10 cellular contexts compared by ENCODE assay signal in genomic region chr19:41869374-41869955, GRCh38. TPM values are rescaled to one million over a fixed set of nuclear protein-coding genes. Genes with fewer than 3 reads are reported as not detected.
A peak's percentile ranks its signal among the peaks of the same experiment; 100 is the strongest.
DNase-seq lines count a peak whose midpoint lies in the region; ATAC-seq, FAIRE-seq and TF ChIP-seq lines count a peak whose summit lies in the region.
"Had no signal": no experiment of that assay in that cellular context is flagged by ENCODE, and none has a peak within 500 bp of the region (broad histone marks: within the 10 kb centered on the region; RNA-seq: fewer than 3 reads in every experiment).

No MANE protein-coding gene starts in this region.

- TF ChIP-seq CTCF in HepG2 (CRISPR knock-in tag; IDR thresholded peaks at IDR 0.05) (no peak), right lobe of liver (IDR thresholded peaks at IDR 0.05) (no peak), upper lobe of right lung (IDR thresholded peaks at IDR 0.05) (no peak), left lung (IDR thresholded peaks at IDR 0.05) (no peak), Calu3 (IDR thresholded peaks at IDR 0.05; ENCODE audit: unreplicated experiment) (no peak)

- 90% methylated on average over 10 of the region's 13 CpGs for WGBS in HepG2 (ENCODE audit: low lambda C conversion rate)
- 92% methylated on average over 6 of the region's 13 CpGs for WGBS in right lobe of liver (ENCODE audit: insufficient coverage, low coverage, low lambda C conversion rate, missing lambda C conversion rate)

- H3K27me3 ChIP-seq in HepG2 (ENCODE audit: control insufficient read depth in 1 of 2, insufficient read depth in 2 of 2, low read length in 2 of 2) (no peaks in the 10 kb centered on the region), right lobe of liver (no peaks in the 10 kb centered on the region), upper lobe of right lung (no peaks in the 10 kb centered on the region), left lung (no peaks in the 10 kb centered on the region)

- H3K4me3 ChIP-seq in HepG2 (replicated peaks in 1 of 3; ENCODE audit: insufficient read depth in 1 of 3, low read depth in 2 of 3, low read length in 3 of 3) (no peak overlapping the region), right lobe of liver (no peak overlapping the region), upper lobe of right lung (no peak overlapping the region), left lung (no peak overlapping the region)

- no peaks in the 10 kb centered on the region for H3K27me3 Mint-ChIP-seq in activated naive CD8-positive, alpha-beta T cell
- H3K27me3 Mint-ChIP-seq in Calu3 (ENCODE audit: unreplicated experiment): no peaks in the 10 kb centered on the region

- H3K27ac ChIP-seq in HepG2 (ENCODE audit: extremely low read length, insufficient read depth, low read length): no peak overlapping the region
- H3K27ac ChIP-seq in right lobe of liver: no peak overlapping the region
- peak overlapping the region; percentile 42 for H3K27ac ChIP-seq in upper lobe of right lung
- peak overlapping the region in 1 of 2 donors; percentile 13 for H3K27ac ChIP-seq in left lung

- no peak overlapping the region for H3K9ac ChIP-seq in HepG2 (ENCODE audit: insufficient read depth, low read depth, low read length)

- TF ChIP-seq EP300 in HepG2 (IDR thresholded peaks at IDR 0.05; ENCODE audit: low read depth in 2 of 2, low read length in 2 of 2) (no peak), HepG2 (CRISPR knock-in tag; IDR thresholded peaks at IDR 0.05; ENCODE audit: borderline replicate concordance) (no peak)

- H3K27ac Mint-ChIP-seq in activated naive CD8-positive, alpha-beta T cell: peak overlapping the region; percentile 95
- H3K27ac Mint-ChIP-seq in Calu3 (ENCODE audit: unreplicated experiment): no peak overlapping the region

- FAIRE-seq in HepG2 (lab: Jason Lieb, UNC): no peak

- in situ Hi-C loops in HepG2 (cut with HindIII; ENCODE audit: extremely low pct_ligation_motif_present, low pct_unique_long_range_greater_than_20kb): no loop called here

- TF ChIP-seq POLR2A in HepG2 (IDR thresholded peaks at IDR 0.05; ENCODE audit: insufficient read depth in 1 of 2, low read depth in 2 of 2, low read length in 2 of 2) (peak in 1 of 2 experiments; percentile 43; a peak in 2 of 4 replicates), right lobe of liver (IDR thresholded peaks at IDR 0.05) (no peak)

- peaks cover 77% of the 10 kb centered on the region for H4K20me1 ChIP-seq in HepG2 (ENCODE audit: insufficient read depth, low read length)

- H3K4me2 ChIP-seq in HepG2 (ENCODE audit: low read depth, low read length): no peak overlapping the region

- H3K36me3 Mint-ChIP-seq in activated naive CD8-positive, alpha-beta T cell: peaks cover 9% of the 10 kb centered on the region
- H3K36me3 Mint-ChIP-seq in Calu3 (ENCODE audit: insufficient read depth, unreplicated experiment): peaks cover 90% of the 10 kb centered on the region

- peaks cover 55% of the 10 kb centered on the region for H3K4me1 ChIP-seq in HepG2 (ENCODE audit: insufficient read depth, low read length)
- peaks cover 0 to 12% (median 0%) of the 10 kb centered on the region in 4 donors for H3K4me1 ChIP-seq in right lobe of liver
- H3K4me1 ChIP-seq in upper lobe of right lung: peaks cover 63% of the 10 kb centered on the region
- H3K4me1 ChIP-seq in left lung: peaks cover 25 to 98% of the 10 kb centered on the region in 2 donors

- H3K4me3 Mint-ChIP-seq in activated naive CD8-positive, alpha-beta T cell: peak overlapping the region; percentile 73
- H3K4me3 Mint-ChIP-seq in Calu3 (ENCODE audit: low read depth, unreplicated experiment): no peak overlapping the region

- H3K36me3 ChIP-seq in HepG2 (replicated peaks in 1 of 2; ENCODE audit: control insufficient read depth in 1 of 2, insufficient read depth in 2 of 2, low read length in 2 of 2) (peaks cover 23 to 63% of the 10 kb centered on the region in 2 experiments), right lobe of liver (peaks cover 3 to 55% (median 28%) of the 10 kb centered on the region in 4 donors), upper lobe of right lung (peaks cover 79% of the 10 kb centered on the region), left lung (peaks cover 3 to 87% of the 10 kb centered on the region in 2 donors)

- H3K9me3 Mint-ChIP-seq in activated naive CD8-positive, alpha-beta T cell (ENCODE audit: low read depth): no peaks in the 10 kb centered on the region
- H3K9me3 Mint-ChIP-seq in Calu3 (ENCODE audit: low read depth, unreplicated experiment): no peaks in the 10 kb centered on the region

- intact Hi-C loops in HepG2 (cut with micrococcal nuclease; ENCODE audit: unreplicated experiment): no loop called here
- intact Hi-C loops in right lobe of liver (cut with DNase I): no loop called here
- intact Hi-C loops in upper lobe of right lung (cut with DNase I): loop anchor here (10.0 kb wide), 1 partner anchor 65 kb away; no protein-coding TSS in a partner anchor
- intact Hi-C loops in left lung (cut with DNase I): loop anchor here in 1 of 2 donors (10.0 kb wide), 1 partner anchor 65 kb away; no protein-coding TSS in a partner anchor
- intact Hi-C loops in Calu3 (cut with micrococcal nuclease; ENCODE audit: unreplicated experiment): no loop called here

- peaks cover 81% of the 10 kb centered on the region for H3K4me1 Mint-ChIP-seq in activated naive CD8-positive, alpha-beta T cell (ENCODE audit: low read depth)
- peaks cover 39% of the 10 kb centered on the region for H3K4me1 Mint-ChIP-seq in Calu3 (ENCODE audit: low read depth, unreplicated experiment)

- POLR2A ChIA-PET in HepG2 (lab: Yijun Ruan, JAX): interaction anchor here (6.9 kb wide), 1 partner anchor 10 kb away, joined by 72 read pairs; the partner anchor contains the start of gene RPS19

- H2AFZ ChIP-seq in HepG2 (ENCODE audit: low read length): no peak overlapping the region

- ATAC-seq in HepG2 (no peak), right lobe of liver (no peak), upper lobe of right lung (no peak), left lung (no peak)

- H3K9me3 ChIP-seq in HepG2 (ENCODE audit: low read length) (no peaks in the 10 kb centered on the region), right lobe of liver (no peaks in the 10 kb centered on the region), upper lobe of right lung (no peaks in the 10 kb centered on the region), left lung (no peaks in the 10 kb centered on the region)

- no TSS peak for BruUV-seq in HepG2 (replicated peaks; lab: Mats Ljungman, UMichigan)
- no TSS peak for BruUV-seq in Calu3 (replicated peaks; lab: Mats Ljungman, UMichigan)

- no peak for TF ChIP-seq RAD21 in HepG2 (CRISPR knock-in tag; IDR thresholded peaks at IDR 0.05)

- H3K79me2 ChIP-seq in HepG2 (ENCODE audit: insufficient read depth, low read length): peaks cover 26% of the 10 kb centered on the region

- CTCF ChIA-PET in HepG2 (lab: Yijun Ruan, JAX; ENCODE audit: low intra/inter-chr PET ratio, low total read pairs) (no interaction called here), Calu3 (lab: Charles Lee) (interaction anchor here (2.0 kb wide), 1 partner anchor 9 kb away, joined by 5 read pairs; the partner anchor contains the start of gene RPS19)

- no peak for DNase-seq in HepG2 (ENCODE audit: low spot score)
- DNase-seq in right lobe of liver: no peak
- no peak for DNase-seq in upper lobe of right lung
- DNase-seq in left lung: no peak
- no peak for DNase-seq in Calu3
- DNase-seq: activated CD4-positive, alpha-beta T cell treated with anti-CD3 and anti-CD28 coated beads for 48 hours; cortex of kidney; NCI-H524 had no signal

RNA-seq across cellular contexts. Expression of gene CD79A, which starts 7.6 kb away (rescaled TPM):
- total RNA-seq in HepG2 (2016; rRNA removed; fragmentation: Illumina TruSeq; extraction: Trizol) (0.27 and 0.33 TPM in 2 replicates), right lobe of liver (under 1 TPM in 4 of 6 experiments, not detected in 2; 0.18 to 0.71 (median 0.39) TPM), upper lobe of right lung (1.4 TPM), left lung (1 to 10 TPM in 1 of 2 donors, under 1 TPM in 1; 0.99 to 2.1 TPM), Calu3 (2022) (0.45 and 0.59 TPM in 2 replicates)
- total RNA-seq in HepG2 (2016; cell fraction: cytosol; rRNA removed; fragmentation: Illumina TruSeq; extraction: Trizol; ENCODE audit: low read depth): 0.26 and 0.51 TPM in 2 replicates
- 0.24 and 0.37 TPM in 2 replicates for total RNA-seq in HepG2 (2016; cell fraction: insoluble cytoplasmic fraction; rRNA removed; fragmentation: Illumina TruSeq; extraction: Trizol)
- total RNA-seq in HepG2 (2016; cell fraction: membrane; rRNA removed; fragmentation: Illumina TruSeq; extraction: Trizol): 0.62 TPM in 1 of 2 replicates, not detected in the other
- 0.40 TPM in 1 of 2 replicates, not detected in the other for total RNA-seq in HepG2 (2016; cell fraction: nucleus; rRNA removed; fragmentation: Illumina TruSeq; extraction: Trizol)
- 0.24 and 0.30 TPM in 2 replicates for polyA plus RNA-seq in HepG2 (2011; rRNA removed)
- polyA plus RNA-seq in HepG2 (2011; cell fraction: cytosol; rRNA removed): 0.44 and 0.52 TPM in 2 replicates
- 0.31 and 0.51 TPM in 2 replicates for polyA plus RNA-seq in HepG2 (2011; cell fraction: nucleus; rRNA removed)
- polyA plus RNA-seq in HepG2 (2012): 0.25 TPM in 1 of 2 replicates, not detected in the other
- polyA plus RNA-seq in HepG2 (2016; cell fraction: cytosol; fragmentation: Illumina TruSeq; extraction: Trizol; ENCODE audit: low read depth): 0.21 and 0.44 TPM in 2 replicates
- 0.49 and 0.52 TPM in 2 replicates for polyA plus RNA-seq in HepG2 (2016; cell fraction: insoluble cytoplasmic fraction; fragmentation: Illumina TruSeq; extraction: Trizol; ENCODE audit: low read depth)
- 0.69 and 1.1 TPM in 2 replicates for polyA plus RNA-seq in HepG2 (2016; cell fraction: membrane; fragmentation: Illumina TruSeq; extraction: Trizol; ENCODE audit: low read depth)
- polyA plus RNA-seq in HepG2 (2016; cell fraction: nucleus; fragmentation: Illumina TruSeq; extraction: Trizol; ENCODE audit: insufficient read depth, low read depth): 0.78 and 0.95 TPM in 2 replicates
- polyA minus RNA-seq in HepG2 (2011; rRNA and poly(A)+ RNA removed; ENCODE audit: low replicate concordance): 0.26 and 0.84 TPM in 2 replicates
- polyA minus RNA-seq in HepG2 (2011; cell fraction: cytosol; rRNA and poly(A)+ RNA removed): 0.49 TPM in 1 of 2 replicates, not detected in the other
- polyA minus RNA-seq in HepG2 (2011; cell fraction: nucleus; rRNA and poly(A)+ RNA removed): not detected in 2 replicates

RNA-seq across cellular contexts. Expression of gene RPS19, which starts 9.4 kb away (rescaled TPM):
- total RNA-seq in HepG2 (2016; rRNA removed; fragmentation: Illumina TruSeq; extraction: Trizol): 4,758 and 5,028 TPM in 2 replicates
- total RNA-seq in HepG2 (2016; cell fraction: cytosol; rRNA removed; fragmentation: Illumina TruSeq; extraction: Trizol; ENCODE audit: low read depth): 8,990 and 9,707 TPM in 2 replicates
- total RNA-seq in HepG2 (2016; cell fraction: insoluble cytoplasmic fraction; rRNA removed; fragmentation: Illumina TruSeq; extraction: Trizol): 4,892 and 5,330 TPM in 2 replicates
- total RNA-seq in HepG2 (2016; cell fraction: membrane; rRNA removed; fragmentation: Illumina TruSeq; extraction: Trizol): 12,897 and 13,497 TPM in 2 replicates
- 1,659 and 1,838 TPM in 2 replicates for total RNA-seq in HepG2 (2016; cell fraction: nucleus; rRNA removed; fragmentation: Illumina TruSeq; extraction: Trizol)
- 1,633 and 1,983 TPM in 2 replicates for polyA plus RNA-seq in HepG2 (2011; rRNA removed)
- 4,354 and 8,495 TPM in 2 replicates for polyA plus RNA-seq in HepG2 (2011; cell fraction: cytosol; rRNA removed)
- 1,845 and 2,001 TPM in 2 replicates for polyA plus RNA-seq in HepG2 (2011; cell fraction: nucleus; rRNA removed)
- 3,093 and 4,312 TPM in 2 replicates for polyA plus RNA-seq in HepG2 (2012)
- polyA plus RNA-seq in HepG2 (2016; cell fraction: cytosol; fragmentation: Illumina TruSeq; extraction: Trizol; ENCODE audit: low read depth): 10,211 and 10,944 TPM in 2 replicates
- 4,747 and 4,833 TPM in 2 replicates for polyA plus RNA-seq in HepG2 (2016; cell fraction: insoluble cytoplasmic fraction; fragmentation: Illumina TruSeq; extraction: Trizol; ENCODE audit: low read depth)
- polyA plus RNA-seq in HepG2 (2016; cell fraction: membrane; fragmentation: Illumina TruSeq; extraction: Trizol; ENCODE audit: low read depth): 11,477 and 11,931 TPM in 2 replicates
- 2,975 and 3,175 TPM in 2 replicates for polyA plus RNA-seq in HepG2 (2016; cell fraction: nucleus; fragmentation: Illumina TruSeq; extraction: Trizol; ENCODE audit: insufficient read depth, low read depth)
- 958 and 1,242 TPM in 2 replicates for polyA minus RNA-seq in HepG2 (2011; rRNA and poly(A)+ RNA removed; ENCODE audit: low replicate concordance)
- polyA minus RNA-seq in HepG2 (2011; cell fraction: cytosol; rRNA and poly(A)+ RNA removed): 1,380 TPM in 2 replicates
- polyA minus RNA-seq in HepG2 (2011; cell fraction: nucleus; rRNA and poly(A)+ RNA removed): 385 and 466 TPM in 2 replicates
- total RNA-seq in right lobe of liver: 100 to 1,000 TPM; 347 to 556 (median 499) TPM
- 1,667 TPM for total RNA-seq in upper lobe of right lung
- 1,000 to 10,000 TPM; 1,560 to 2,044 TPM for total RNA-seq in left lung
- 2,051 and 2,220 TPM in 2 replicates for total RNA-seq in Calu3 (2022)

RNA-seq across cellular contexts. Expression of gene ARHGEF1, which starts 13.5 kb away (rescaled TPM):
- total RNA-seq in HepG2 (2016; rRNA removed; fragmentation: Illumina TruSeq; extraction: Trizol) (26.2 and 34.7 TPM in 2 replicates), right lobe of liver (10 to 100 TPM; 25.3 to 39.7 (median 30.2) TPM), upper lobe of right lung (197 TPM), left lung (100 to 1,000 TPM; 129 to 202 TPM), Calu3 (2022) (122 and 163 TPM in 2 replicates)
- 6.5 and 9.6 TPM in 2 replicates for total RNA-seq in HepG2 (2016; cell fraction: cytosol; rRNA removed; fragmentation: Illumina TruSeq; extraction: Trizol; ENCODE audit: low read depth)
- 16.1 and 36.8 TPM in 2 replicates for total RNA-seq in HepG2 (2016; cell fraction: insoluble cytoplasmic fraction; rRNA removed; fragmentation: Illumina TruSeq; extraction: Trizol)
- total RNA-seq in HepG2 (2016; cell fraction: membrane; rRNA removed; fragmentation: Illumina TruSeq; extraction: Trizol): 10.4 and 11.0 TPM in 2 replicates
- 28.3 and 29.2 TPM in 2 replicates for total RNA-seq in HepG2 (2016; cell fraction: nucleus; rRNA removed; fragmentation: Illumina TruSeq; extraction: Trizol)
- 33.1 and 33.7 TPM in 2 replicates for polyA plus RNA-seq in HepG2 (2011; rRNA removed)
- 20.2 and 33.5 TPM in 2 replicates for polyA plus RNA-seq in HepG2 (2011; cell fraction: cytosol; rRNA removed)
- polyA plus RNA-seq in HepG2 (2011; cell fraction: nucleus; rRNA removed): 215 and 292 TPM in 2 replicates
- polyA plus RNA-seq in HepG2 (2012): 33.2 and 34.0 TPM in 2 replicates
- 3.8 and 4.4 TPM in 2 replicates for polyA plus RNA-seq in HepG2 (2016; cell fraction: cytosol; fragmentation: Illumina TruSeq; extraction: Trizol; ENCODE audit: low read depth)
- polyA plus RNA-seq in HepG2 (2016; cell fraction: insoluble cytoplasmic fraction; fragmentation: Illumina TruSeq; extraction: Trizol; ENCODE audit: low read depth): 20.7 and 29.5 TPM in 2 replicates
- 7.4 and 8.4 TPM in 2 replicates for polyA plus RNA-seq in HepG2 (2016; cell fraction: membrane; fragmentation: Illumina TruSeq; extraction: Trizol; ENCODE audit: low read depth)
- polyA plus RNA-seq in HepG2 (2016; cell fraction: nucleus; fragmentation: Illumina TruSeq; extraction: Trizol; ENCODE audit: insufficient read depth, low read depth): 90.2 and 102 TPM in 2 replicates
- 15.9 and 39.4 TPM in 2 replicates for polyA minus RNA-seq in HepG2 (2011; rRNA and poly(A)+ RNA removed; ENCODE audit: low replicate concordance)
- polyA minus RNA-seq in HepG2 (2011; cell fraction: cytosol; rRNA and poly(A)+ RNA removed): 16.3 and 26.4 TPM in 2 replicates
- 29.6 and 31.9 TPM in 2 replicates for polyA minus RNA-seq in HepG2 (2011; cell fraction: nucleus; rRNA and poly(A)+ RNA removed)

RNA-seq across cellular contexts. Expression of gene DMRTC2, which starts 24.6 kb away (rescaled TPM):
- total RNA-seq in HepG2 (2016; rRNA removed; fragmentation: Illumina TruSeq; extraction: Trizol): not detected in 2 replicates
- not detected in 2 replicates for total RNA-seq in HepG2 (2016; cell fraction: cytosol; rRNA removed; fragmentation: Illumina TruSeq; extraction: Trizol; ENCODE audit: low read depth)
- not detected in 2 replicates for total RNA-seq in HepG2 (2016; cell fraction: insoluble cytoplasmic fraction; rRNA removed; fragmentation: Illumina TruSeq; extraction: Trizol)
- total RNA-seq in HepG2 (2016; cell fraction: membrane; rRNA removed; fragmentation: Illumina TruSeq; extraction: Trizol): not detected in 2 replicates
- not detected in 2 replicates for total RNA-seq in HepG2 (2016; cell fraction: nucleus; rRNA removed; fragmentation: Illumina TruSeq; extraction: Trizol)
- polyA plus RNA-seq in HepG2 (2011; rRNA removed): not detected in 2 replicates
- polyA plus RNA-seq in HepG2 (2011; cell fraction: cytosol; rRNA removed): not detected in 2 replicates
- polyA plus RNA-seq in HepG2 (2011; cell fraction: nucleus; rRNA removed): not detected in 2 replicates
- not detected in 2 replicates for polyA plus RNA-seq in HepG2 (2012)
- polyA plus RNA-seq in HepG2 (2016; cell fraction: cytosol; fragmentation: Illumina TruSeq; extraction: Trizol; ENCODE audit: low read depth): not detected in 2 replicates
- not detected in 2 replicates for polyA plus RNA-seq in HepG2 (2016; cell fraction: insoluble cytoplasmic fraction; fragmentation: Illumina TruSeq; extraction: Trizol; ENCODE audit: low read depth)
- polyA plus RNA-seq in HepG2 (2016; cell fraction: membrane; fragmentation: Illumina TruSeq; extraction: Trizol; ENCODE audit: low read depth): not detected in 2 replicates
- not detected in 2 replicates for polyA plus RNA-seq in HepG2 (2016; cell fraction: nucleus; fragmentation: Illumina TruSeq; extraction: Trizol; ENCODE audit: insufficient read depth, low read depth)
- polyA minus RNA-seq in HepG2 (2011; rRNA and poly(A)+ RNA removed; ENCODE audit: low replicate concordance): not detected in 2 replicates
- polyA minus RNA-seq in HepG2 (2011; cell fraction: cytosol; rRNA and poly(A)+ RNA removed): not detected in 2 replicates
- not detected in 2 replicates for polyA minus RNA-seq in HepG2 (2011; cell fraction: nucleus; rRNA and poly(A)+ RNA removed)
- total RNA-seq in right lobe of liver: not detected
- not detected for total RNA-seq in upper lobe of right lung
- not detected for total RNA-seq in left lung
- total RNA-seq in Calu3 (2022): not detected in 2 replicates
- total RNA-seq: right cardiac atrium had no signal
- polyA plus RNA-seq: right cardiac atrium had no signal

RNA-seq across cellular contexts. Expression of gene LYPD4, which starts 25.0 kb away (rescaled TPM):
- total RNA-seq in HepG2 (2016; rRNA removed; fragmentation: Illumina TruSeq; extraction: Trizol) (not detected in 2 replicates), right lobe of liver (not detected), upper lobe of right lung (not detected), left lung (not detected), Calu3 (2022) (not detected in 2 replicates)
- total RNA-seq in HepG2 (2016; cell fraction: cytosol; rRNA removed; fragmentation: Illumina TruSeq; extraction: Trizol; ENCODE audit: low read depth): not detected in 2 replicates
- total RNA-seq in HepG2 (2016; cell fraction: insoluble cytoplasmic fraction; rRNA removed; fragmentation: Illumina TruSeq; extraction: Trizol): not detected in 2 replicates
- total RNA-seq in HepG2 (2016; cell fraction: membrane; rRNA removed; fragmentation: Illumina TruSeq; extraction: Trizol): not detected in 2 replicates
- not detected in 2 replicates for total RNA-seq in HepG2 (2016; cell fraction: nucleus; rRNA removed; fragmentation: Illumina TruSeq; extraction: Trizol)
- polyA plus RNA-seq in HepG2 (2011; rRNA removed): not detected in 2 replicates
- polyA plus RNA-seq in HepG2 (2011; cell fraction: cytosol; rRNA removed): not detected in 2 replicates
- not detected in 2 replicates for polyA plus RNA-seq in HepG2 (2011; cell fraction: nucleus; rRNA removed)
- polyA plus RNA-seq in HepG2 (2012): not detected in 2 replicates
- polyA plus RNA-seq in HepG2 (2016; cell fraction: cytosol; fragmentation: Illumina TruSeq; extraction: Trizol; ENCODE audit: low read depth): not detected in 2 replicates
- not detected in 2 replicates for polyA plus RNA-seq in HepG2 (2016; cell fraction: insoluble cytoplasmic fraction; fragmentation: Illumina TruSeq; extraction: Trizol; ENCODE audit: low read depth)
- polyA plus RNA-seq in HepG2 (2016; cell fraction: membrane; fragmentation: Illumina TruSeq; extraction: Trizol; ENCODE audit: low read depth): not detected in 2 replicates
- polyA plus RNA-seq in HepG2 (2016; cell fraction: nucleus; fragmentation: Illumina TruSeq; extraction: Trizol; ENCODE audit: insufficient read depth, low read depth): not detected in 2 replicates
- not detected in 2 replicates for polyA minus RNA-seq in HepG2 (2011; rRNA and poly(A)+ RNA removed; ENCODE audit: low replicate concordance)
- not detected in 2 replicates for polyA minus RNA-seq in HepG2 (2011; cell fraction: cytosol; rRNA and poly(A)+ RNA removed)
- polyA minus RNA-seq in HepG2 (2011; cell fraction: nucleus; rRNA and poly(A)+ RNA removed): not detected in 2 replicates
- total RNA-seq: right cardiac atrium had no signal
- polyA plus RNA-seq: right cardiac atrium had no signal
